32 cellular contexts compared by ENCODE assay signal in the genomic region with DNA sequence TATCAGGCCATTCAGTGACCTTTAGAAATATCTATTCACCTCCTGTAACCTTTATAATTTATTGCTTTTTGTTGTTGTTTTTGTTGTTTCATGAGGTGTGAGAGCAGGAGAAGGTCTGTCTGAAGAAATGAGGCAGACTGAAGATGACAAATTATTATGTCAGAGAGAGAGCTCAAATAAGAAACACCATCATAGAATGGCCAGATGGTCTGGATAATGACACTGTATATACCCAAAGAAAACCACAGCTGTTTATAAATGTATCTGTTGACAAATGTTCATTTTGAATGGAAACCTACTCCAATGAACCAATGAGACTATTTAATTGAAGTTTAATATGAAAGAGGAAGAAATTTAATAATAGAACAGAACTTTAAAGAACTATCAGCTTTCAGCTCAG.
"Had no signal": no experiment of that assay in that cellular context is flagged by ENCODE, and none has a peak within 500 bp of the region (broad histone marks: within the 10 kb centered on the region; RNA-seq: fewer than 3 reads in every experiment).

No MANE protein-coding gene starts in this region.

- H3K9me3 ChIP-seq: body of pancreas, colonic mucosa, heart right ventricle, pancreas, prostate gland, thoracic aorta, vagina had no signal

- H3K4me1 Mint-ChIP-seq: activated naive CD8-positive, alpha-beta T cell treated with anti-CD3 and anti-CD28 coated beads for 36 hours; naive thymus-derived CD8-positive, alpha-beta T cell; neural crest cell; stimulated activated effector memory CD8-positive, alpha-beta T cell treated with anti-CD3 and anti-CD28 coated beads, Interleukin-12 subunit alpha, Interleukin-12 subunit beta, amount 100 ng/mL, for 72 hours had no signal

- H3K4me3 ChIP-seq: adrenal gland, body of pancreas, colonic mucosa, dorsolateral prefrontal cortex, heart right ventricle, pancreas, prostate gland, thoracic aorta, vagina had no signal

- DNase-seq: activated CD4-positive, alpha-beta T cell treated with anti-CD3 and anti-CD28 coated beads for 4 hours; activated CD4-positive, alpha-beta T cell treated with anti-CD3 and anti-CD28 coated beads, Interleukin-2, amount 50 U/mL, for 4 hours; activated CD8-positive, alpha-beta memory T cell treated with anti-CD3 and anti-CD28 coated beads, Interleukin-2, amount 50 U/mL, for 4 hours; activated effector memory CD4-positive, alpha-beta T cell treated with anti-CD3 and anti-CD28 coated beads, Interleukin-2, amount 50 U/mL, for 16 hours; activated naive CD4-positive, alpha-beta T cell treated with anti-CD3 and anti-CD28 coated beads for 36 hours; activated naive CD8-positive, alpha-beta T cell treated with anti-CD3 and anti-CD28 coated beads for 36 hours; activated T-cell treated with anti-CD3 and anti-CD28 coated beads, Interleukin-2, amount 50 U/mL, for 1 hour; adrenal gland; aorta; body of pancreas; colonic mucosa; dorsolateral prefrontal cortex; effector memory CD4-positive, alpha-beta T cell; foreskin fibroblast; heart right ventricle; midbrain; naive thymus-derived CD8-positive, alpha-beta T cell; nucleus accumbens; pancreas; retina; small intestine; stimulated activated CD4-positive, alpha-beta T cell treated with anti-CD3 and anti-CD28 coated beads, Interleukin-4, amount 100 ng/mL, for 24 hours had no signal

- ATAC-seq: body of pancreas; heart right ventricle; naive thymus-derived CD8-positive, alpha-beta T cell; pancreas; sciatic nerve; stimulated activated effector memory CD8-positive, alpha-beta T cell treated with anti-CD3 and anti-CD28 coated beads, Interleukin-12 subunit alpha, Interleukin-12 subunit beta, amount 100 ng/mL, for 72 hours had no signal

- H3K27me3 ChIP-seq: adrenal gland, body of pancreas, colonic mucosa, dorsolateral prefrontal cortex, heart right ventricle, pancreas, vagina had no signal

- H3K27ac ChIP-seq: adrenal gland, body of pancreas, colonic mucosa, dorsolateral prefrontal cortex, heart right ventricle, pancreas, prostate gland, thoracic aorta, vagina, VCaP had no signal

- H3K27me3 Mint-ChIP-seq: activated naive CD8-positive, alpha-beta T cell treated with anti-CD3 and anti-CD28 coated beads for 36 hours; naive thymus-derived CD8-positive, alpha-beta T cell; stimulated activated naive CD8-positive, alpha-beta T cell treated with anti-CD3 and anti-CD28 coated beads, Interleukin-15, Interleukin-2, amounts not matched to agents 100 ng/mL and 50 ng/mL, for 24 hours; type B pancreatic cell had no signal

- H3K9me3 Mint-ChIP-seq: activated naive CD4-positive, alpha-beta T cell treated with anti-CD3 and anti-CD28 coated beads for 36 hours; activated naive CD8-positive, alpha-beta T cell treated with anti-CD3 and anti-CD28 coated beads for 36 hours; activated T-helper 1 cell treated with anti-CD3 and anti-CD28 coated beads, Interleukin-12 subunit alpha, Interleukin-12 subunit beta, Interleukin-2, Interleukin-4 antibody, amounts not matched to agents 30 ng/mL and 10 ng/mL and 1 ng/mL, durations not matched to agents 14 hours and 24 hours and 36 hours; neural crest cell; type B pancreatic cell had no signal

- H3K36me3 ChIP-seq: adrenal gland, colonic mucosa, heart right ventricle, pancreas, prostate gland, thoracic aorta, vagina had no signal

- H3K4me3 Mint-ChIP-seq: activated naive CD4-positive, alpha-beta T cell treated with anti-CD3 and anti-CD28 coated beads for 36 hours; activated naive CD8-positive, alpha-beta T cell treated with anti-CD3 and anti-CD28 coated beads for 36 hours; activated T-helper 1 cell treated with anti-CD3 and anti-CD28 coated beads, Interleukin-12 subunit alpha, Interleukin-12 subunit beta, Interleukin-2, Interleukin-4 antibody, amounts not matched to agents 30 ng/mL and 10 ng/mL and 1 ng/mL, durations not matched to agents 14 hours and 24 hours and 36 hours; naive thymus-derived CD8-positive, alpha-beta T cell; neural crest cell; stimulated activated effector memory CD8-positive, alpha-beta T cell treated with anti-CD3 and anti-CD28 coated beads, Interleukin-12 subunit alpha, Interleukin-12 subunit beta, amount 100 ng/mL, for 72 hours; stimulated activated naive CD8-positive, alpha-beta T cell treated with anti-CD3 and anti-CD28 coated beads, Interleukin-15, Interleukin-2, amounts not matched to agents 100 ng/mL and 50 ng/mL, for 24 hours; type B pancreatic cell had no signal

- H3K27ac Mint-ChIP-seq: activated naive CD4-positive, alpha-beta T cell treated with anti-CD3 and anti-CD28 coated beads for 36 hours; activated naive CD8-positive, alpha-beta T cell treated with anti-CD3 and anti-CD28 coated beads for 36 hours; activated T-helper 1 cell treated with anti-CD3 and anti-CD28 coated beads, Interleukin-12 subunit alpha, Interleukin-12 subunit beta, Interleukin-2, Interleukin-4 antibody, amounts not matched to agents 30 ng/mL and 10 ng/mL and 1 ng/mL, durations not matched to agents 14 hours and 24 hours and 36 hours; naive thymus-derived CD8-positive, alpha-beta T cell; stimulated activated effector memory CD8-positive, alpha-beta T cell treated with anti-CD3 and anti-CD28 coated beads, Interleukin-12 subunit alpha, Interleukin-12 subunit beta, amount 100 ng/mL, for 72 hours; stimulated activated naive CD8-positive, alpha-beta T cell treated with anti-CD3 and anti-CD28 coated beads, Interleukin-15, Interleukin-2, amounts not matched to agents 100 ng/mL and 50 ng/mL, for 24 hours; type B pancreatic cell had no signal

- H3K36me3 Mint-ChIP-seq: activated naive CD8-positive, alpha-beta T cell treated with anti-CD3 and anti-CD28 coated beads for 36 hours; naive thymus-derived CD8-positive, alpha-beta T cell; stimulated activated effector memory CD8-positive, alpha-beta T cell treated with anti-CD3 and anti-CD28 coated beads, Interleukin-12 subunit alpha, Interleukin-12 subunit beta, amount 100 ng/mL, for 72 hours; type B pancreatic cell had no signal

- H3K4me1 ChIP-seq: body of pancreas, colonic mucosa, heart right ventricle, pancreas, prostate gland, vagina had no signal
